In the genomic region with DNA sequence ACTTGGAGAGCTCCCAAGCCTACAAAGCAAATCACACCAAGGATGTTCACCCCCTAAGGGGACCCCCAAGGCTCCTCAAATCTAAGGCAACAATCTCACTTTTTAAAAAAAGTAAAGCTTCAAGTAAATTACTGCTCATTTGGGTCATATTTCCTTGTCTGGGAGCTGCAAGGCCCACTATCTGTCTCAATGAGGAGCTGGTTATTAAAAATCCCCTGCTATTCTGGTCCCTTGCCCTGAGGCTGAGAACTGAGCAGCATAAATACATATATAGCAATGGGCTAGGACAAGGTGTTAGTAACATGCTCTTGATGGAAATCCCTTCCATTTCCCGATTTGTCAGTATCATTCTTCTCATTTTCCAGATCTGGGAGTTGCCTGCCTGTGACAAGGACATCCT, we compare ENCODE assay signal across 11 cellular contexts.
DNase-seq lines count a peak whose midpoint lies in the region; ATAC-seq and TF ChIP-seq lines count a peak whose summit lies in the region.
"Had no signal": no experiment of that assay in that cellular context is flagged by ENCODE, and none has a peak within 500 bp of the region (broad histone marks: within the 10 kb centered on the region; RNA-seq: fewer than 3 reads in every experiment).

No MANE protein-coding gene starts in this region.

- H3K4me3 ChIP-seq in right atrium auricular region (no peak overlapping the region), mucosa of rectum (ENCODE audit: low read length in 2 of 2) (no peak overlapping the region), vagina (no peak overlapping the region)

- DNase-seq in right atrium auricular region (ENCODE audit: low spot score) (no peak), Right ventricle myocardium superior (no peak), vagina (ENCODE audit: extremely low spot score in 2 of 2) (no peak), NCI-H1105 (lab: John Stamatoyannopoulos, UW) (no peak)
- no peak for DNase-seq in activated naive CD8-positive, alpha-beta T cell treated with anti-CD3 and anti-CD28 coated beads, Interleukin-2, amount 50 U/mL, for 24 hours
- no peak for DNase-seq in central memory CD4-positive, alpha-beta T cell
- DNase-seq: midbrain, NCI-H748 treated with DMSO at 0.1 percent for 48 hours had no signal

- H3K27ac ChIP-seq in right atrium auricular region = peak overlapping the region; percentile 60 to 79
- H3K27ac ChIP-seq in mucosa of rectum (ENCODE audit: low read depth in 2 of 2, low read length in 2 of 2) = peak overlapping the region; percentile 5 to 63
- peak overlapping the region; percentile 86 for H3K27ac ChIP-seq in vagina
- H3K27ac ChIP-seq: C4-2B had no signal

- peaks cover 0 to 88% of the 10 kb centered on the region in 2 donors for H3K4me1 ChIP-seq in right atrium auricular region
- H3K4me1 ChIP-seq in mucosa of rectum (ENCODE audit: control insufficient read depth in 2 of 2, insufficient read depth in 2 of 2, low read length in 2 of 2) = peaks cover 46 to 49% of the 10 kb centered on the region in 2 donors
- H3K4me1 ChIP-seq in vagina = peaks cover 88% of the 10 kb centered on the region

- H3K4me3 Mint-ChIP-seq in activated naive CD8-positive, alpha-beta T cell treated with anti-CD3 and anti-CD28 coated beads, Interleukin-2, amount 50 U/mL, for 24 hours = peak overlapping the region; percentile 78

- H3K9me3 Mint-ChIP-seq in activated naive CD8-positive, alpha-beta T cell treated with anti-CD3 and anti-CD28 coated beads, Interleukin-2, amount 50 U/mL, for 24 hours = no peaks in the 10 kb centered on the region

- peaks cover 9% of the 10 kb centered on the region for H3K36me3 ChIP-seq in right atrium auricular region
- H3K36me3 ChIP-seq in mucosa of rectum (ENCODE audit: control insufficient read depth in 2 of 2, insufficient read depth in 2 of 2, low read length in 2 of 2) = peaks cover 14 to 32% of the 10 kb centered on the region in 2 donors
- H3K36me3 ChIP-seq in vagina = peaks cover 0 to 3% of the 10 kb centered on the region in 2 donors

- no peaks in the 10 kb centered on the region for H3K9me3 ChIP-seq in right atrium auricular region
- H3K9me3 ChIP-seq in mucosa of rectum (ENCODE audit: control insufficient read depth in 2 of 2, low read length in 2 of 2) = no peaks in the 10 kb centered on the region
- H3K9me3 ChIP-seq in vagina = no peaks in the 10 kb centered on the region

- H3K27me3 ChIP-seq in right atrium auricular region (no peaks in the 10 kb centered on the region), mucosa of rectum (ENCODE audit: control insufficient read depth in 2 of 2, insufficient read depth in 2 of 2, low read length in 2 of 2) (no peaks in the 10 kb centered on the region), vagina (no peaks in the 10 kb centered on the region)

- TF ChIP-seq CTCF in right atrium auricular region (IDR thresholded peaks at IDR 0.05) (no peak), vagina (IDR thresholded peaks at IDR 0.05) (no peak)

- peaks cover 86% of the 10 kb centered on the region for H3K36me3 Mint-ChIP-seq in activated naive CD8-positive, alpha-beta T cell treated with anti-CD3 and anti-CD28 coated beads, Interleukin-2, amount 50 U/mL, for 24 hours (ENCODE audit: low read depth)

- H3K9ac ChIP-seq in mucosa of rectum (ENCODE audit: low read depth in 1 of 2, low read length in 2 of 2) = no peak overlapping the region

- H3K27ac Mint-ChIP-seq in activated naive CD8-positive, alpha-beta T cell treated with anti-CD3 and anti-CD28 coated beads, Interleukin-2, amount 50 U/mL, for 24 hours = peak overlapping the region; percentile 93

- ATAC-seq in Right ventricle myocardium superior (ENCODE audit: poor library complexity) (no peak), HG03457 (IDR thresholded peaks at IDR 0.05; ENCODE audit: unreplicated experiment) (no peak)
- no peak for ATAC-seq in activated naive CD8-positive, alpha-beta T cell treated with anti-CD3 and anti-CD28 coated beads, Interleukin-2, amount 50 U/mL, for 24 hours

- TF ChIP-seq POLR2A in vagina (IDR thresholded peaks at IDR 0.05) = no peak

- intact Hi-C loops in Right ventricle myocardium superior (cut with DNase I) = loop anchor here (10.0 kb wide), 1 partner anchor 173 kb away; no protein-coding TSS in a partner anchor
- intact Hi-C loops in vagina (cut with DNase I) = no loop called here

- no peaks in the 10 kb centered on the region for H3K27me3 Mint-ChIP-seq in activated naive CD8-positive, alpha-beta T cell treated with anti-CD3 and anti-CD28 coated beads, Interleukin-2, amount 50 U/mL, for 24 hours

- H3K4me1 Mint-ChIP-seq in activated naive CD8-positive, alpha-beta T cell treated with anti-CD3 and anti-CD28 coated beads, Interleukin-2, amount 50 U/mL, for 24 hours = peaks cover 100% of the 10 kb centered on the region

Comparison
In these comparisons a context has a peak if more than half of its experiments do, and no peak if none do; other contexts are left out.
1. H3K27ac ChIP-seq: peak in every context shown above with its lines; median percentile 86 in vagina; 70 in right atrium auricular region; 34 in mucosa of rectum.